Comparison of ENCODE assay signal across 1 cellular context in genomic region chr19:56120371-56121179, GRCh38.
TF ChIP-seq lines count a peak whose summit lies in the region.

No MANE protein-coding gene starts in this region.

TF ChIP-seq in HepG2, 621 proteins besides CTCF, POLR2A, EP300 and RAD21 (continued from another document):
- peak; percentile 88; the same call in 1 of the 2 replicates for TF ChIP-seq ZBED4 (CRISPR knock-in tag; IDR thresholded peaks at IDR 0.05; ENCODE audit: borderline replicate concordance)
- TF ChIP-seq NFIC (IDR thresholded peaks at IDR 0.05; ENCODE audit: low read length), result no peak
- TF ChIP-seq ZKSCAN1 (IDR thresholded peaks at IDR 0.05; ENCODE audit: low read length), result no peak
- TF ChIP-seq PATZ1 (CRISPR knock-in tag; IDR thresholded peaks at IDR 0.05), result peak; percentile 98
- no peak for TF ChIP-seq MBNL3 (CRISPR knock-in tag; conservative IDR thresholded peaks at IDR 0.05)
- 0 out of 2 replicates have a peak, but pooled peaks have one; percentile 34 for TF ChIP-seq SSRP1 (CRISPR knock-in tag; IDR thresholded peaks at IDR 0.05)
- peak; percentile 71; the same call in 1 of the 2 replicates for TF ChIP-seq ZNF546 (CRISPR knock-in tag; conservative IDR thresholded peaks at IDR 0.05)
- TF ChIP-seq SALL1 (CRISPR knock-in tag; IDR thresholded peaks at IDR 0.05), result peak; percentile 92
- TF ChIP-seq FUBP1 (CRISPR knock-in tag; IDR thresholded peaks at IDR 0.05; ENCODE audit: borderline replicate concordance), result no peak
- peak; percentile 65; the same call in 1 of the 2 replicates for TF ChIP-seq ZNF761 (CRISPR knock-in tag; conservative IDR thresholded peaks at IDR 0.05)
- TF ChIP-seq ZFP36L2 (CRISPR knock-in tag; IDR thresholded peaks at IDR 0.05), result 0 out of 2 replicates have a peak, but pooled peaks have one; percentile 46
- no peak for TF ChIP-seq ZNF282 (IDR thresholded peaks at IDR 0.05; ENCODE audit: partially characterized antibody)
- TF ChIP-seq ZKSCAN8 (CRISPR knock-in tag; IDR thresholded peaks at IDR 0.05; ENCODE audit: borderline replicate concordance), result peak; percentile 49; the same call in 1 of the 2 replicates
- TF ChIP-seq MED8 (CRISPR knock-in tag; IDR thresholded peaks at IDR 0.05; ENCODE audit: insufficient replicate concordance), result peak; percentile 53
- peak; percentile 87 for TF ChIP-seq ZNF777 (CRISPR knock-in tag; IDR thresholded peaks at IDR 0.05)
- TF ChIP-seq ZNF607 (CRISPR knock-in tag; IDR thresholded peaks at IDR 0.05; ENCODE audit: borderline replicate concordance), result peak; percentile 95
- 0 out of 2 replicates have a peak, but pooled peaks have one; percentile 16 for TF ChIP-seq ZBTB33 (CRISPR knock-in tag; IDR thresholded peaks at IDR 0.05)
- TF ChIP-seq ZNF564 (CRISPR knock-in tag; IDR thresholded peaks at IDR 0.05), result peak; percentile 57; the same call in 1 of the 2 replicates
- TF ChIP-seq WIZ (CRISPR knock-in tag; IDR thresholded peaks at IDR 0.05), result no peak
- TF ChIP-seq FOSL1 (CRISPR knock-in tag; IDR thresholded peaks at IDR 0.05; ENCODE audit: borderline replicate concordance), result no peak
- no peak for TF ChIP-seq ZNF569 (CRISPR knock-in tag; IDR thresholded peaks at IDR 0.05; ENCODE audit: borderline replicate concordance)
- TF ChIP-seq ZNF75D (CRISPR knock-in tag; IDR thresholded peaks at IDR 0.05; ENCODE audit: borderline replicate concordance), result no peak
- peak; percentile 71 for TF ChIP-seq POLR2AphosphoS5 (IDR thresholded peaks at IDR 0.05; ENCODE audit: low read depth, low read length)
- TF ChIP-seq SRF (IDR thresholded peaks at IDR 0.05; ENCODE audit: low read depth, low read length), result no peak
- TF ChIP-seq ZNF337 (CRISPR knock-in tag; IDR thresholded peaks at IDR 0.05; ENCODE audit: borderline replicate concordance, low read depth), result no peak
- peak; percentile 67; the same call in 1 of the 2 replicates for TF ChIP-seq MLX (CRISPR knock-in tag; IDR thresholded peaks at IDR 0.05)
- no peak for TF ChIP-seq ZNF530 (CRISPR knock-in tag; IDR thresholded peaks at IDR 0.05; ENCODE audit: low read depth)
- peak; percentile 69 for TF ChIP-seq SKI (IDR thresholded peaks at IDR 0.05; ENCODE audit: partially characterized antibody)
- no peak for TF ChIP-seq NCOA5 (CRISPR knock-in tag; IDR thresholded peaks at IDR 0.05)
- TF ChIP-seq ZNF331 (CRISPR knock-in tag; IDR thresholded peaks at IDR 0.05), result peak; percentile 83
- TF ChIP-seq SOX5 (CRISPR knock-in tag; IDR thresholded peaks at IDR 0.05; ENCODE audit: borderline replicate concordance), result peak; percentile 58; the same call in 1 of the 2 replicates
- peak; percentile 76; the same call in 1 of the 2 replicates for TF ChIP-seq SP5 (CRISPR knock-in tag; IDR thresholded peaks at IDR 0.05; ENCODE audit: borderline replicate concordance, low read depth)
- TF ChIP-seq KLF6 (CRISPR knock-in tag; IDR thresholded peaks at IDR 0.05), result peak; percentile 73; the same call in 1 of the 2 replicates
- no peak for TF ChIP-seq ZNF678 (CRISPR knock-in tag; IDR thresholded peaks at IDR 0.05)
- TF ChIP-seq HIVEP1 (CRISPR knock-in tag; IDR thresholded peaks at IDR 0.05), result peak; percentile 70
- TF ChIP-seq CEBPG (CRISPR knock-in tag; IDR thresholded peaks at IDR 0.05), result no peak
- TF ChIP-seq ZMYM3 (CRISPR knock-in tag; IDR thresholded peaks at IDR 0.05), result no peak
- TF ChIP-seq RFXAP (CRISPR knock-in tag; IDR thresholded peaks at IDR 0.05; ENCODE audit: borderline replicate concordance), result peak; percentile 78; the same call in 1 of the 2 replicates
- TF ChIP-seq PHF20 (CRISPR knock-in tag; IDR thresholded peaks at IDR 0.05), result peak; percentile 56
- peak; percentile 19; the same call in 1 of the 2 replicates for TF ChIP-seq ZNF460 (CRISPR knock-in tag; IDR thresholded peaks at IDR 0.05; ENCODE audit: borderline replicate concordance)
- peak; percentile 98 for TF ChIP-seq MAX (IDR thresholded peaks at IDR 0.05)
- TF ChIP-seq ZNF513 (CRISPR knock-in tag; conservative IDR thresholded peaks at IDR 0.05), result no peak
- TF ChIP-seq ZNF18 (CRISPR knock-in tag; IDR thresholded peaks at IDR 0.05; ENCODE audit: insufficient replicate concordance), result peak; percentile 38
- TF ChIP-seq ZNF225 (CRISPR knock-in tag; IDR thresholded peaks at IDR 0.05), result no peak; the same call in 1 of the 2 replicates
- peak; percentile 80; the same call in 1 of the 2 replicates for TF ChIP-seq ZNF446 (CRISPR knock-in tag; IDR thresholded peaks at IDR 0.05)
